1 cellular context compared by ENCODE assay signal in genomic region chr4:113169368-113169767, GRCh38.
TF ChIP-seq lines count a peak whose summit lies in the region.

No MANE protein-coding gene starts in this region.

TF ChIP-seq in HepG2, 621 proteins besides CTCF, POLR2A, EP300 and RAD21 (continued from another document):
- TF ChIP-seq ZFP91 (CRISPR knock-in tag; IDR thresholded peaks at IDR 0.05; ENCODE audit: borderline replicate concordance) (no peak), SUZ12 (IDR thresholded peaks at IDR 0.05; ENCODE audit: low read depth, low read length) (no peak), ZFP1 (CRISPR knock-in tag; IDR thresholded peaks at IDR 0.05) (no peak), ZNF232 (CRISPR knock-in tag; IDR thresholded peaks at IDR 0.05; ENCODE audit: borderline replicate concordance) (no peak), MAFK (conservative IDR thresholded peaks at IDR 0.05 in 1 of 2, IDR thresholded peaks at IDR 0.05 in 1 of 2; ENCODE audit: low read length in 2 of 2) (peak; percentile 54 to 61), PRDM15 (CRISPR knock-in tag; IDR thresholded peaks at IDR 0.05) (no peak), ELK4 (CRISPR knock-in tag; IDR thresholded peaks at IDR 0.05; ENCODE audit: borderline replicate concordance) (no peak), ZNF333 (CRISPR knock-in tag; IDR thresholded peaks at IDR 0.05; ENCODE audit: borderline replicate concordance) (no peak), ZNF616 (CRISPR knock-in tag; IDR thresholded peaks at IDR 0.05; ENCODE audit: low read depth) (no peak)
